ENCODE assay signal across 7 cellular contexts in the genomic region with DNA sequence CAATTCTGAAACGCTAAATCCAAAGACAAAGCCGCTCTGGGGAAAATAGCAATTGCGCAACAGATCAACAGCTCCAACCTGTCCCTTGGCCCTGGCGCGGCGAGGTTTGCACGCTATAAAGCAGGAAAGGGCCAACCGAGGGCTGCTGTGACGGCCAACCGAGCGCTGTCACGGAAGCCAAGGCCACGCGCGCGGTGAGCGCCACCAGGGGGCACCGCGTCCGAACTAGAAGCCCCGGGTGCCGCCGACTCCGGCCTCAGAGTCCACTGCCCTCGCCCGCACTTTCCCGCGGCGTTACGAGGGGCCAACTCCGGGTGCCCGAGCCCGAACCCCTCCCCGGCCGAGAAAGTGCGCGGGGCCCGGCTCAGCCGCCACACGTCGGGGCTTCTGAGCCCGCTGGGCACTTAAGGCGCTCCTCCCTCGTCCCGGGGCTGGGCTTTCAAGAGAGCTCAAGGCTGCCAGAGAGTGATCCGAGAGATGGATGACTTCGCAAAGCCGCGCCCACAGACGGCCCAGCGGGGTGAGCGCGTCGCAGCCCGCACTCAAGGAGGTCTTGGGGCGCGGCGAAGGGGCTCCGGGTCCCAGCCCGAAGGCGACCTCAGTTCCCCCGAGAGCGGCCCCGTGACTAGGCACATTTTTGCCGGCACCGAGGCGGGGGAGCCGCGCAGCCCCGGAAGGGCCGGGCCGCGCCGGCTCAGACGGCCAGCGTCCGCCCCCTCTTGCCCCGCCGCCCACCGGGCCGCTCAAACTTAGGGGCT. TPM values are rescaled to one million over a fixed set of nuclear protein-coding genes. Genes with fewer than 3 reads are reported as not detected.
A peak's percentile ranks its signal among the peaks of the same experiment; 100 is the strongest.
DNase-seq lines count a peak whose midpoint lies in the region; ATAC-seq, FAIRE-seq and TF ChIP-seq lines count a peak whose summit lies in the region.

No MANE protein-coding gene starts in this region.

- TF ChIP-seq POLR2A in GM18505 (IDR thresholded peaks at IDR 0.05; ENCODE audit: borderline replicate concordance, extremely low read depth, insufficient read depth, insufficient read length) = peak; percentile 45

- H3K9me3 Mint-ChIP-seq in T-helper 2 cell treated with Interferon-gamma antibody and Interleukin-4, amounts not matched to agents 5 μg/mL and 100 μg/mL, for 36 hours = peaks cover 1% of the 10 kb centered on the region
- H3K9me3 Mint-ChIP-seq in astrocyte (ENCODE audit: unreplicated experiment) = no peaks in the 10 kb centered on the region

- H3K79me2 ChIP-seq in astrocyte (ENCODE audit: insufficient read depth, low read length) (peaks cover 57% of the 10 kb centered on the region), hepatocyte (peaks cover 54% of the 10 kb centered on the region)

- H3K4me3 ChIP-seq in astrocyte (ENCODE audit: insufficient read depth, low read depth, low read length) = peak overlapping the region; percentile 83
- peak overlapping the region; percentile 87 for H3K4me3 ChIP-seq in hepatocyte

- ATAC-seq in GM18505 (IDR thresholded peaks at IDR 0.05; ENCODE audit: unreplicated experiment) (peak; percentile 56), HG02970 (IDR thresholded peaks at IDR 0.05; ENCODE audit: low FRiP score, unreplicated experiment) (peak; percentile 49)

- peak overlapping the region; percentile 87 for H3K27ac Mint-ChIP-seq in T-helper 2 cell treated with Interferon-gamma antibody and Interleukin-4, amounts not matched to agents 5 μg/mL and 100 μg/mL, for 36 hours
- peak overlapping the region; percentile 99 for H3K27ac Mint-ChIP-seq in astrocyte (ENCODE audit: unreplicated experiment)

- peaks cover 3% of the 10 kb centered on the region for H3K36me3 ChIP-seq in astrocyte (ENCODE audit: insufficient read depth, low read length)
- no peaks in the 10 kb centered on the region for H3K36me3 ChIP-seq in hepatocyte (replicated peaks; ENCODE audit: insufficient read depth, low read depth)

- H3K4me3 Mint-ChIP-seq in T-helper 2 cell treated with Interferon-gamma antibody and Interleukin-4, amounts not matched to agents 5 μg/mL and 100 μg/mL, for 36 hours = peak overlapping the region; percentile 85
- H3K4me3 Mint-ChIP-seq in astrocyte (ENCODE audit: unreplicated experiment) = peak overlapping the region; percentile 98

- H3K9me3 ChIP-seq in astrocyte (ENCODE audit: insufficient read depth, low read depth, low read length) (no peaks in the 10 kb centered on the region), hepatocyte (ENCODE audit: low read depth) (no peaks in the 10 kb centered on the region)

- peaks cover 22% of the 10 kb centered on the region for H3K4me1 ChIP-seq in astrocyte (ENCODE audit: insufficient read depth, low read length)
- peaks cover 43% of the 10 kb centered on the region for H3K4me1 ChIP-seq in hepatocyte (ENCODE audit: insufficient read depth)

- H3K27me3 ChIP-seq in astrocyte (ENCODE audit: insufficient read depth, low read length) (no peaks in the 10 kb centered on the region), hepatocyte (no peaks in the 10 kb centered on the region)

- H3K4me2 ChIP-seq in astrocyte (ENCODE audit: low read length) (peak overlapping the region; percentile 85), hepatocyte (peak overlapping the region; percentile 80)

- 2% methylated on average over 76 of the region's 81 CpGs for WGBS in hepatocyte (ENCODE audit: low lambda C conversion rate, missing lambda C conversion rate)

- peak; percentile 24 for DNase-seq in NCI-H187 treated with DMSO at 0.1 percent for 48 hours (lab: John Stamatoyannopoulos, UW)
- peak; percentile 95 for DNase-seq in T-helper 2 cell treated with Interferon-gamma antibody and Interleukin-4, amounts not matched to agents 5 μg/mL and 100 μg/mL, for 36 hours (ENCODE audit: low spot score)
- DNase-seq in astrocyte (ENCODE audit: low read depth) = peak; percentile 96
- peak; percentile 99 for DNase-seq in hepatocyte (ENCODE audit: low spot score)
- peak; percentile 89 for DNase-seq in renal cortical epithelial cell (ENCODE audit: low read depth)

- TF ChIP-seq CTCF in astrocyte (IDR thresholded peaks at IDR 0.05; ENCODE audit: insufficient read depth, low read depth, low read length) = peak; percentile 61
- TF ChIP-seq CTCF in hepatocyte (IDR thresholded peaks at IDR 0.05; ENCODE audit: poor library complexity) = peak; percentile 90

- H4K20me1 ChIP-seq in astrocyte (ENCODE audit: insufficient read depth, low read length) (peaks cover 37% of the 10 kb centered on the region), hepatocyte (ENCODE audit: insufficient read depth, poor library complexity, severe bottlenecking) (peaks cover 37% of the 10 kb centered on the region)

- H2AFZ ChIP-seq in astrocyte (ENCODE audit: low read depth, low read length) = peak overlapping the region; percentile 29
- peak overlapping the region; percentile 51 for H2AFZ ChIP-seq in hepatocyte

- H3K27ac ChIP-seq in astrocyte (ENCODE audit: low read depth, low read length) (peak overlapping the region; percentile 97), hepatocyte (peak overlapping the region; percentile 100)

- H3K27me3 Mint-ChIP-seq in T-helper 2 cell treated with Interferon-gamma antibody and Interleukin-4, amounts not matched to agents 5 μg/mL and 100 μg/mL, for 36 hours (ENCODE audit: low read depth) = no peaks in the 10 kb centered on the region
- H3K27me3 Mint-ChIP-seq in astrocyte (ENCODE audit: low read depth, unreplicated experiment) = no peaks in the 10 kb centered on the region

- peaks cover 54% of the 10 kb centered on the region for H3K4me1 Mint-ChIP-seq in T-helper 2 cell treated with Interferon-gamma antibody and Interleukin-4, amounts not matched to agents 5 μg/mL and 100 μg/mL, for 36 hours (ENCODE audit: low read depth)
- peaks cover 29% of the 10 kb centered on the region for H3K4me1 Mint-ChIP-seq in astrocyte (ENCODE audit: low read depth, unreplicated experiment)

- H3K36me3 Mint-ChIP-seq in T-helper 2 cell treated with Interferon-gamma antibody and Interleukin-4, amounts not matched to agents 5 μg/mL and 100 μg/mL, for 36 hours (ENCODE audit: low read depth) = peaks cover 33% of the 10 kb centered on the region
- H3K36me3 Mint-ChIP-seq in astrocyte (ENCODE audit: low read depth, unreplicated experiment) = no peaks in the 10 kb centered on the region

- no peaks in the 10 kb centered on the region for H3K9me2 ChIP-seq in hepatocyte (replicated peaks; ENCODE audit: insufficient read depth)

- peak overlapping the region; percentile 92 for H3K9ac ChIP-seq in astrocyte (ENCODE audit: low read length)

- FAIRE-seq in astrocyte (lab: Jason Lieb, UNC) = no peak

RNA-seq across cellular contexts. Expression of gene NFE2L2, which starts 0.9 kb away (rescaled TPM):
- total RNA-seq in astrocyte = 81.0 and 83.3 TPM in 2 replicates
- total RNA-seq in hepatocyte = 88.3 and 112 TPM in 2 replicates
- 87.3 and 90.2 TPM in 2 replicates for polyA plus RNA-seq in hepatocyte
- 64.1 and 178 TPM in 2 replicates for total RNA-seq in renal cortical epithelial cell

RNA-seq across cellular contexts. Expression of gene HNRNPA3, which starts 51.0 kb away (rescaled TPM):
- total RNA-seq in astrocyte (147 and 184 TPM in 2 replicates), hepatocyte (54.9 and 56.1 TPM in 2 replicates), renal cortical epithelial cell (39.4 and 78.7 TPM in 2 replicates)
- polyA plus RNA-seq in hepatocyte = 48.5 and 59.5 TPM in 2 replicates

Comparison
In these comparisons a context has a peak if more than half of its experiments do, and no peak if none do; other contexts are left out.
1. Peak in every context shown above with its lines: DNase-seq, ATAC-seq, H3K4me3 ChIP-seq and H3K27ac ChIP-seq.
2. DNase-seq: peak in every context shown above with its lines; median percentile 99 in hepatocyte; 96 in astrocyte; 95 in T-helper 2 cell treated with Interferon-gamma antibody and Interleukin-4, amounts not matched to agents 5 μg/mL and 100 μg/mL, for 36 hours; 89 in renal cortical epithelial cell; 24 in NCI-H187 treated with DMSO at 0.1 percent for 48 hours.